In genomic region chr9:134541373-134541747, GRCh38 we compare ENCODE assay signal across 22 cellular contexts.
"Had no signal": no experiment of that assay in that cellular context is flagged by ENCODE, and none has a peak within 500 bp of the region (broad histone marks: within the 10 kb centered on the region; RNA-seq: fewer than 3 reads in every experiment).

No MANE protein-coding gene starts in this region.

- H3K4me2 ChIP-seq: neural progenitor cell had no signal

- H3K79me2 ChIP-seq: parathyroid adenoma had no signal

- H3K4me3 ChIP-seq: colonic mucosa, esophagus squamous epithelium, gastroesophageal sphincter, neural progenitor cell, psoas muscle, spleen, transverse colon had no signal

- H3K27ac ChIP-seq: colonic mucosa, esophagus squamous epithelium, gastroesophageal sphincter, neural progenitor cell, parathyroid adenoma, psoas muscle, spleen, transverse colon had no signal

- H2AFZ ChIP-seq: neural progenitor cell, parathyroid adenoma had no signal

- ATAC-seq: gastroesophageal sphincter; left colon; natural killer cell; psoas muscle; sciatic nerve; stimulated activated memory B cell treated with anti-CD40 and anti-IgM and Interleukin-4, amounts not matched to agents 10 μg/mL and 1 μg/mL and 100 μg/mL, for 72 hours had no signal

- DNase-seq: cerebellar nuclear complex; colonic mucosa; dermis blood vessel endothelial cell; esophagus squamous epithelium; foreskin fibroblast; immature natural killer cell; left colon; mammary epithelial cell; natural killer cell; occipital lobe; retina; spleen; stimulated activated CD4-positive, alpha-beta T cell treated with anti-CD3 and anti-CD28 coated beads, Interleukin-15, amount 100 ng/mL, for 24 hours; stimulated activated CD4-positive, alpha-beta T cell treated with anti-CD3 and anti-CD28 coated beads, Interleukin-1b, Interleukin-23, amount 100 ng/mL, for 48 hours; stimulated activated CD4-positive, alpha-beta T cell treated with anti-CD3 and anti-CD28 coated beads, Interleukin-4, amount 100 ng/mL, for 24 hours; transverse colon had no signal

- H3K9me3 ChIP-seq: colonic mucosa, esophagus squamous epithelium, gastroesophageal sphincter, psoas muscle, spleen, transverse colon had no signal

- H3K36me3 ChIP-seq: colonic mucosa, esophagus squamous epithelium, gastroesophageal sphincter, neural progenitor cell, spleen, transverse colon had no signal

- H3K27me3 ChIP-seq: colonic mucosa, neural progenitor cell, transverse colon had no signal

- H3K4me1 ChIP-seq: colonic mucosa, parathyroid adenoma, psoas muscle, spleen had no signal
